Comparison of ENCODE assay signal across 17 cellular contexts in genomic region chr18:59779979-59780378, GRCh38.
DNase-seq lines count a peak whose midpoint lies in the region; ATAC-seq, FAIRE-seq and TF ChIP-seq lines count a peak whose summit lies in the region.
"Had no signal": no experiment of that assay in that cellular context is flagged by ENCODE, and none has a peak within 500 bp of the region (broad histone marks: within the 10 kb centered on the region; RNA-seq: fewer than 3 reads in every experiment).

No MANE protein-coding gene starts in this region.

- ATAC-seq in RWPE2 (ENCODE audit: low read depth) (peak; percentile 96), omental fat pad (ENCODE audit: low FRiP score) (peak; percentile 66)
- no peak for ATAC-seq in stimulated activated naive CD8-positive, alpha-beta T cell treated with anti-CD3 and anti-CD28 coated beads, Interleukin-15, Interleukin-2, amounts not matched to agents 100 U/mL and 50 U/mL, for 24 hours
- ATAC-seq: CD8-positive, alpha-beta T cell; lower lobe of right lung had no signal

- TF ChIP-seq CTCF in RWPE2 (IDR thresholded peaks at IDR 0.05; ENCODE audit: poor library complexity, severe bottlenecking): no peak
- no peak for TF ChIP-seq CTCF in epithelial cell of proximal tubule (conservative IDR thresholded peaks at IDR 0.05; ENCODE audit: low read depth, low read length)
- no peak for TF ChIP-seq CTCF in omental fat pad (IDR thresholded peaks at IDR 0.05)

- peak overlapping the region; percentile 85 for H3K27ac ChIP-seq in RWPE2 (ENCODE audit: poor library complexity, severe bottlenecking)
- H3K27ac ChIP-seq: lower lobe of right lung had no signal

- H3K36me3 ChIP-seq in RWPE2 (ENCODE audit: low read depth): no peaks in the 10 kb centered on the region
- H3K36me3 ChIP-seq: lower lobe of right lung had no signal

- H3K4me1 ChIP-seq in RWPE2 (ENCODE audit: insufficient read depth, poor library complexity, severe bottlenecking): peaks cover 22% of the 10 kb centered on the region
- H3K4me1 ChIP-seq: lower lobe of right lung had no signal

- H3K4me3 ChIP-seq in RWPE2 (ENCODE audit: severe bottlenecking): no peak overlapping the region
- no peak overlapping the region for H3K4me3 ChIP-seq in epithelial cell of proximal tubule (ENCODE audit: low read depth, low read length)
- H3K4me3 ChIP-seq: lower lobe of right lung, smooth muscle cell had no signal

- FAIRE-seq in frontal cortex (lab: Jason Lieb, UNC): no peak

- no peaks in the 10 kb centered on the region for H3K9me3 ChIP-seq in RWPE2 (ENCODE audit: severe bottlenecking)

- H3K27me3 ChIP-seq in RWPE2 (ENCODE audit: insufficient read depth, poor library complexity, severe bottlenecking): no peaks in the 10 kb centered on the region

- DNase-seq in GM04503 (ENCODE audit: low read depth) (peak; percentile 44), RWPE2 (ENCODE audit: low spot score) (no peak), epithelial cell of proximal tubule (ENCODE audit: low read depth) (peak; percentile 30), omental fat pad (ENCODE audit: low spot score) (no peak), NAMALWA (ENCODE audit: low spot score) (no peak), medulla oblongata (ENCODE audit: extremely low spot score) (no peak), frontal cortex (ENCODE audit: low spot score in 2 of 2) (no peak)
- DNase-seq in stimulated activated naive CD8-positive, alpha-beta T cell treated with anti-CD3 and anti-CD28 coated beads, Interleukin-15, Interleukin-2, amounts not matched to agents 100 U/mL and 50 U/mL, for 24 hours: no peak
- DNase-seq: activated CD4-positive, alpha-beta T cell treated with anti-CD3 and anti-CD28 coated beads for 1 hour; activated T-cell treated with anti-CD3 and anti-CD28 coated beads, Interleukin-2, amount 50 U/mL, for 24 hours; aorta; CD8-positive, alpha-beta T cell; effector CD8-positive, alpha-beta T cell; lower lobe of right lung; NCI-H2171; T-helper 1 cell had no signal

Comparison
In these comparisons a context has a peak if more than half of its experiments do, and no peak if none do; other contexts are left out.
1. DNase-seq: peak in GM04503 (single experiment) and epithelial cell of proximal tubule (single experiment); none in RWPE2 (single experiment), omental fat pad (single experiment), NAMALWA (single experiment), medulla oblongata (single experiment), stimulated activated naive CD8-positive, alpha-beta T cell treated with anti-CD3 and anti-CD28 coated beads, Interleukin-15, Interleukin-2, amounts not matched to agents 100 U/mL and 50 U/mL, for 24 hours (single experiment) and frontal cortex (0 of 2).